Comparison of ENCODE assay signal across 16 cellular contexts in the genomic region with DNA sequence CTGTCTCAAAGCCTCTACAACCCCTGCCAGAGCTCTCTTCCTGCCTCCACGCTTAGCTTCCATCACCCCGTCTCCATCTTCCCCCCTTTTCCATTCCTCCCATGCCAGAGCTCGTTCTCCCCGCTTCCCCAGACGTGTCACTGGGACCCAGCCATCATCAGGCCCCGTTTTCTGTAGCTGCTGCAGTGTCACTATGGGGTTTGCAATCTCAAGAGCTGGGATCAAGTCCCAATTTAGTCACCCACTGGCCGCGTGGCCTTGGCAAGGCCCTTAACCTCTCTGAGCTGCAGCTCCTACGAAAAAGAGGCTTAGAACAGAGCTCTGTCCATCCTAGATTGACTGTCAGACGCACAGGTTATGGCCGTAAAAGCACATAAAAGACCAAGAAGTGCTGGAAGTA. TPM values are rescaled to one million over a fixed set of nuclear protein-coding genes. Genes with fewer than 3 reads are reported as not detected.
DNase-seq lines count a peak whose midpoint lies in the region; ATAC-seq and TF ChIP-seq lines count a peak whose summit lies in the region.
"Had no signal": no experiment of that assay in that cellular context is flagged by ENCODE, and none has a peak within 500 bp of the region (broad histone marks: within the 10 kb centered on the region; RNA-seq: fewer than 3 reads in every experiment).

No MANE protein-coding gene starts in this region.

- H4K20me1 ChIP-seq in hepatocyte (ENCODE audit: insufficient read depth, poor library complexity, severe bottlenecking), result no peaks in the 10 kb centered on the region

- peak overlapping the region; percentile 31 for H2AFZ ChIP-seq in hepatocyte

- CTCF ChIA-PET in activated CD8-positive, alpha-beta T cell treated with anti-CD3 and anti-CD28 coated beads for 36 hours (lab: Charles Lee), result interaction anchor here (1.1 to 1.6 kb wide), 4 partner anchors 35 to 59 kb away, joined by 3 to 8 read pairs (median 5); no protein-coding TSS in a partner anchor

- peak overlapping the region; percentile 74 for H3K4me2 ChIP-seq in hepatocyte

- H3K27me3 Mint-ChIP-seq in T-helper 2 cell treated with Interferon-gamma antibody and Interleukin-4, amounts not matched to agents 5 μg/mL and 100 μg/mL, for 36 hours (ENCODE audit: low read depth), result peaks cover 21% of the 10 kb centered on the region
- peaks cover 9% of the 10 kb centered on the region for H3K27me3 Mint-ChIP-seq in activated CD8-positive, alpha-beta T cell treated with anti-CD3 and anti-CD28 coated beads for 36 hours
- peaks cover 70% of the 10 kb centered on the region for H3K27me3 Mint-ChIP-seq in stimulated activated memory B cell treated with anti-CD40 and anti-IgM and Interleukin-4, amounts not matched to agents 10 μg/mL and 1 μg/mL and 100 μg/mL, for 72 hours

- H3K4me1 ChIP-seq in hepatocyte (ENCODE audit: insufficient read depth), result peaks cover 5% of the 10 kb centered on the region
- H3K4me1 ChIP-seq in ovary (ENCODE audit: insufficient read depth), result peaks cover 1% of the 10 kb centered on the region

- DNase-seq in T-helper 2 cell treated with Interferon-gamma antibody and Interleukin-4, amounts not matched to agents 5 μg/mL and 100 μg/mL, for 36 hours (ENCODE audit: low spot score), result no peak
- DNase-seq in T-helper 2 cell, result no peak
- DNase-seq in activated CD8-positive, alpha-beta T cell treated with anti-CD3 and anti-CD28 coated beads for 36 hours, result no peak
- no peak for DNase-seq in hepatocyte (ENCODE audit: low spot score)
- DNase-seq in ovary, result no peak
- DNase-seq in DMS114 treated with DMSO at 0.1 percent for 48 hours (lab: John Stamatoyannopoulos, UW; ENCODE audit: unreplicated experiment), result no peak
- DNase-seq: GF-D8, trophoblast cell had no signal

- H3K27ac ChIP-seq in hepatocyte, result peak overlapping the region; percentile 92
- no peak overlapping the region for H3K27ac ChIP-seq in ovary

- TF ChIP-seq EP300 in ovary (IDR thresholded peaks at IDR 0.05), result no peak

- POLR2A ChIA-PET in activated CD8-positive, alpha-beta T cell treated with anti-CD3 and anti-CD28 coated beads for 36 hours (lab: Charles Lee), result no interaction called here

- H3K9me2 ChIP-seq in hepatocyte (replicated peaks; ENCODE audit: insufficient read depth), result no peaks in the 10 kb centered on the region

- H3K27me3 ChIP-seq in hepatocyte (peaks cover 15% of the 10 kb centered on the region), ovary (no peaks in the 10 kb centered on the region)

- 90% methylated on average over 11 of the region's 11 CpGs for WGBS in hepatocyte (ENCODE audit: low lambda C conversion rate, missing lambda C conversion rate)
- WGBS in ovary, 3 donors, result 87 to 89% (median 88%) methylated on average over 11 of the region's 11 CpGs

- no peak overlapping the region for H3K4me3 ChIP-seq in hepatocyte
- no peak overlapping the region for H3K4me3 ChIP-seq in ovary

- H3K4me3 Mint-ChIP-seq in T-helper 2 cell treated with Interferon-gamma antibody and Interleukin-4, amounts not matched to agents 5 μg/mL and 100 μg/mL, for 36 hours, result peak overlapping the region; percentile 80
- peak overlapping the region; percentile 65 for H3K4me3 Mint-ChIP-seq in activated CD8-positive, alpha-beta T cell treated with anti-CD3 and anti-CD28 coated beads for 36 hours
- peak overlapping the region; percentile 66 for H3K4me3 Mint-ChIP-seq in stimulated activated memory B cell treated with anti-CD40 and anti-IgM and Interleukin-4, amounts not matched to agents 10 μg/mL and 1 μg/mL and 100 μg/mL, for 72 hours

- no peak overlapping the region for H3K27ac Mint-ChIP-seq in T-helper 2 cell treated with Interferon-gamma antibody and Interleukin-4, amounts not matched to agents 5 μg/mL and 100 μg/mL, for 36 hours
- H3K27ac Mint-ChIP-seq in activated CD8-positive, alpha-beta T cell treated with anti-CD3 and anti-CD28 coated beads for 36 hours, result no peak overlapping the region
- H3K27ac Mint-ChIP-seq in stimulated activated memory B cell treated with anti-CD40 and anti-IgM and Interleukin-4, amounts not matched to agents 10 μg/mL and 1 μg/mL and 100 μg/mL, for 72 hours, result no peak overlapping the region
- H3K27ac Mint-ChIP-seq: H9, progenitor cell of endocrine pancreas had no signal

- no peak for ATAC-seq in activated CD8-positive, alpha-beta T cell treated with anti-CD3 and anti-CD28 coated beads for 36 hours
- no peak for ATAC-seq in stimulated activated memory B cell treated with anti-CD40 and anti-IgM and Interleukin-4, amounts not matched to agents 10 μg/mL and 1 μg/mL and 100 μg/mL, for 72 hours
- no peak for ATAC-seq in GM18868 (IDR thresholded peaks at IDR 0.05; ENCODE audit: unreplicated experiment)

- H3K36me3 ChIP-seq in hepatocyte (replicated peaks; ENCODE audit: insufficient read depth, low read depth), result no peaks in the 10 kb centered on the region
- no peaks in the 10 kb centered on the region for H3K36me3 ChIP-seq in ovary

- no peaks in the 10 kb centered on the region for H3K36me3 Mint-ChIP-seq in T-helper 2 cell treated with Interferon-gamma antibody and Interleukin-4, amounts not matched to agents 5 μg/mL and 100 μg/mL, for 36 hours (ENCODE audit: low read depth)
- H3K36me3 Mint-ChIP-seq in activated CD8-positive, alpha-beta T cell treated with anti-CD3 and anti-CD28 coated beads for 36 hours (ENCODE audit: low read depth), result no peaks in the 10 kb centered on the region
- no peaks in the 10 kb centered on the region for H3K36me3 Mint-ChIP-seq in stimulated activated memory B cell treated with anti-CD40 and anti-IgM and Interleukin-4, amounts not matched to agents 10 μg/mL and 1 μg/mL and 100 μg/mL, for 72 hours

- TF ChIP-seq CTCF in activated CD8-positive, alpha-beta T cell treated with anti-CD3 and anti-CD28 coated beads for 36 hours (IDR thresholded peaks at IDR 0.05), result no peak
- no peak for TF ChIP-seq CTCF in hepatocyte (IDR thresholded peaks at IDR 0.05; ENCODE audit: poor library complexity)
- no peak for TF ChIP-seq CTCF in ovary (IDR thresholded peaks at IDR 0.05)

- H3K9me3 Mint-ChIP-seq in T-helper 2 cell treated with Interferon-gamma antibody and Interleukin-4, amounts not matched to agents 5 μg/mL and 100 μg/mL, for 36 hours, result no peaks in the 10 kb centered on the region
- H3K9me3 Mint-ChIP-seq in activated CD8-positive, alpha-beta T cell treated with anti-CD3 and anti-CD28 coated beads for 36 hours, result no peaks in the 10 kb centered on the region
- no peaks in the 10 kb centered on the region for H3K9me3 Mint-ChIP-seq in stimulated activated memory B cell treated with anti-CD40 and anti-IgM and Interleukin-4, amounts not matched to agents 10 μg/mL and 1 μg/mL and 100 μg/mL, for 72 hours
- H3K9me3 Mint-ChIP-seq: H9 had no signal

- peaks cover 8% of the 10 kb centered on the region for H3K4me1 Mint-ChIP-seq in T-helper 2 cell treated with Interferon-gamma antibody and Interleukin-4, amounts not matched to agents 5 μg/mL and 100 μg/mL, for 36 hours (ENCODE audit: low read depth)
- H3K4me1 Mint-ChIP-seq in activated CD8-positive, alpha-beta T cell treated with anti-CD3 and anti-CD28 coated beads for 36 hours (ENCODE audit: low read depth), result peaks cover 10% of the 10 kb centered on the region
- H3K4me1 Mint-ChIP-seq in stimulated activated memory B cell treated with anti-CD40 and anti-IgM and Interleukin-4, amounts not matched to agents 10 μg/mL and 1 μg/mL and 100 μg/mL, for 72 hours, result peaks cover 10% of the 10 kb centered on the region

- H3K79me2 ChIP-seq in hepatocyte, result no peaks in the 10 kb centered on the region

- intact Hi-C loops in activated CD8-positive, alpha-beta T cell treated with anti-CD3 and anti-CD28 coated beads for 36 hours (cut with micrococcal nuclease), result no loop called here
- intact Hi-C loops in ovary (cut with DNase I), result no loop called here

- no peaks in the 10 kb centered on the region for H3K9me3 ChIP-seq in hepatocyte (ENCODE audit: low read depth)
- no peaks in the 10 kb centered on the region for H3K9me3 ChIP-seq in ovary

- TF ChIP-seq POLR2A in ovary (IDR thresholded peaks at IDR 0.05), result no peak

RNA-seq across cellular contexts. Expression of gene FAIM2, which starts 0.9 kb away (rescaled TPM):
- under 1 TPM; 0.22 to 0.56 TPM for total RNA-seq in activated CD8-positive, alpha-beta T cell treated with anti-CD3 and anti-CD28 coated beads for 36 hours
- total RNA-seq in hepatocyte (1.4 and 5.0 TPM in 2 replicates), ovary (10 to 100 TPM in 1 of 7 donors, 1 to 10 TPM in 4, under 1 TPM in 2; under 0.01 to 19.3 (median 2.4) TPM)
- polyA plus RNA-seq in hepatocyte (7.3 and 14.0 TPM in 2 replicates), ovary (1 to 10 TPM; 1.0 to 7.1 TPM)
- total RNA-seq: kidney epithelial cell, progenitor cell of endocrine pancreas, SK-MEL-5 had no signal

RNA-seq across cellular contexts. Expression of gene AQP2, which starts 45.9 kb away (rescaled TPM):
- total RNA-seq in activated CD8-positive, alpha-beta T cell treated with anti-CD3 and anti-CD28 coated beads for 36 hours, result not detected
- total RNA-seq in hepatocyte (0.08 and 1.4 TPM in 2 replicates), ovary (1 to 10 TPM in 1 of 7 donors, under 1 TPM in 1, not detected in 5; 0.11 to 2.1 TPM)
- polyA plus RNA-seq in hepatocyte (0.71 and 1.8 TPM in 2 replicates), ovary (1 to 10 TPM in 1 of 2 donors, not detected in 1; 3.7 TPM)
- total RNA-seq: esophagus mucosa, H9, kidney epithelial cell, NCI-H460, SK-MEL-5 had no signal

RNA-seq across cellular contexts. Expression of gene AQP5, which starts 57.1 kb away (rescaled TPM):
- not detected for total RNA-seq in activated CD8-positive, alpha-beta T cell treated with anti-CD3 and anti-CD28 coated beads for 36 hours
- total RNA-seq in hepatocyte, result 1.2 and 1.3 TPM in 2 replicates
- 0.50 and 1.2 TPM in 2 replicates for polyA plus RNA-seq in hepatocyte
- total RNA-seq in ovary, result under 1 TPM in 4 of 7 donors, not detected in 3; 0.47 to 0.92 (median 0.53) TPM
- under 1 TPM in 1 of 2 donors, not detected in 1; 0.12 TPM for polyA plus RNA-seq in ovary
- total RNA-seq: kidney epithelial cell, NCI-H460, SK-MEL-5 had no signal
